In genomic region chr17:50397111-50397918, GRCh38 we compare ENCODE assay signal across 1 cellular context.
A peak's percentile ranks its signal among the peaks of the same experiment; 100 is the strongest.
TF ChIP-seq lines count a peak whose summit lies in the region.

Gene LRRC59, minus strand, starts transcription at chr17:50397523. Its CDS starts 206 bp downstream, at chr17:50397317.

TF ChIP-seq in K562, 482 proteins besides CTCF, POLR2A, EP300 and RAD21 (continued from another document):
- TF ChIP-seq RNF219 (CRISPR knock-in tag; IDR thresholded peaks at IDR 0.05) (no peak), PHB (CRISPR knock-in tag; IDR thresholded peaks at IDR 0.05) (no peak), NR1H2 (CRISPR knock-in tag; IDR thresholded peaks at IDR 0.05) (peak; percentile 58; the same call in 1 of the 2 replicates), ZNF431 (CRISPR knock-in tag; IDR thresholded peaks at IDR 0.05) (0 out of 2 replicates have a peak, but pooled peaks have one; percentile 54), HNRNPH1 (optimal IDR thresholded peaks at IDR 0.05; ENCODE audit: low read depth, low read length) (no peak), CCAR2 (IDR thresholded peaks at IDR 0.05; ENCODE audit: low read depth, low read length) (no peak), GABPB2 (CRISPR knock-in tag; conservative IDR thresholded peaks at IDR 0.05) (no peak), DACH1 (IDR thresholded peaks at IDR 0.05; ENCODE audit: partially characterized antibody) (peak; percentile 27), BHLHE40 (IDR thresholded peaks at IDR 0.05; ENCODE audit: low read length) (peak; percentile 64; the same call in 1 of the 2 replicates), HNRNPLL (IDR thresholded peaks at IDR 0.05; ENCODE audit: low read depth, low read length, poor library complexity, severe bottlenecking) (peak; percentile 47), KDM1A (IDR thresholded peaks at IDR 0.05) (0 out of 4 replicates have a peak, but pooled peaks of 1 of the 2 experiments have one; percentile 36), RB1 (IDR thresholded peaks at IDR 0.05; ENCODE audit: low read depth) (peak; percentile 98), MEIS2 (IDR thresholded peaks at IDR 0.05; ENCODE audit: partially characterized antibody) (peak; percentile 16), CEBPZ (IDR thresholded peaks at IDR 0.05; ENCODE audit: borderline replicate concordance, low read depth, low read length) (no peak), SPI1 (IDR thresholded peaks at IDR 0.05; ENCODE audit: borderline replicate concordance, low read depth, low read length) (peak; percentile 65; the same call in 1 of the 2 replicates), NEUROD1 (IDR thresholded peaks at IDR 0.05; ENCODE audit: borderline replicate concordance, low read depth, low read length, partially characterized antibody) (peak; percentile 84), KLF10 (CRISPR knock-in tag; IDR thresholded peaks at IDR 0.05) (no peak), RBM25 (IDR thresholded peaks at IDR 0.05; ENCODE audit: low read depth, low read length, severe bottlenecking) (peak; percentile 57), CBX3 (IDR thresholded peaks at IDR 0.05; ENCODE audit: borderline replicate concordance in 1 of 2, low read length in 2 of 2) (peak in 1 of 2 experiments; percentile 85; a peak in 2 of 3 replicates), PURB (CRISPR knock-in tag; IDR thresholded peaks at IDR 0.05; ENCODE audit: low read depth) (no peak), NCOR1 (IDR thresholded peaks at IDR 0.05) (peak; percentile 64), TFAP4 (CRISPR knock-in tag; IDR thresholded peaks at IDR 0.05; ENCODE audit: borderline replicate concordance) (peak; percentile 95), E2F1 (CRISPR knock-in tag; IDR thresholded peaks at IDR 0.05) (peak; percentile 79), HMG20B (CRISPR knock-in tag; IDR thresholded peaks at IDR 0.05) (no peak), ATF1 (CRISPR knock-in tag; IDR thresholded peaks at IDR 0.05) (peak; percentile 86), ATF1 (tag; IDR thresholded peaks at IDR 0.05) (peak; percentile 98), ADNP (tag; IDR thresholded peaks at IDR 0.05) (no peak), HINFP (tag; conservative IDR thresholded peaks at IDR 0.05; ENCODE audit: low read depth) (no peak), CSDE1 (IDR thresholded peaks at IDR 0.05) (peak in 1 of 2 experiments; percentile 23; a peak in 1 of 4 replicates), CHD2 (IDR thresholded peaks at IDR 0.05; ENCODE audit: low read depth, low read length) (peak; percentile 17; the same call in 1 of the 2 replicates), CHCHD3 (CRISPR knock-in tag; IDR thresholded peaks at IDR 0.05) (no peak)
